ENCODE assay signal across 30 cellular contexts in genomic region chr7:72278550-72278949, GRCh38.
"Had no signal": no experiment of that assay in that cellular context is flagged by ENCODE, and none has a peak within 500 bp of the region (broad histone marks: within the 10 kb centered on the region; RNA-seq: fewer than 3 reads in every experiment).

No MANE protein-coding gene starts in this region.

- H3K27me3 ChIP-seq: ascending aorta, cardiac muscle cell, SJCRH30 had no signal

- DNase-seq: activated CD4-positive, alpha-beta T cell treated with anti-CD3 and anti-CD28 coated beads for 36 hours; activated CD4-positive, alpha-beta T cell treated with anti-CD3 and anti-CD28 coated beads, Interleukin-2, amount 10 ng/mL, durations not matched to agents 7 days and 5 days; activated CD4-positive, alpha-beta T cell treated with anti-CD3 and anti-CD28 coated beads, Interleukin-2, amount 50 U/mL, for 48 hours; activated CD8-positive, alpha-beta T cell treated with anti-CD3 and anti-CD28 coated beads, Interleukin-2, amount 10 ng/mL, durations not matched to agents 7 days and 5 days; activated gamma-delta T cell; activated naive CD4-positive, alpha-beta T cell treated with Interleukin-2 at 50 U/mL for 16 hours; activated naive CD8-positive, alpha-beta T cell treated with anti-CD3 and anti-CD28 coated beads, Interleukin-2, amount 10 ng/mL, durations not matched to agents 7 days and 5 days; activated T-cell treated with anti-CD3 and anti-CD28 coated beads, Interleukin-2, amount 50 U/mL, for 24 hours; amygdala; NCI-H1105; NCI-H1417 treated with DMSO at 0.1 percent for 48 hours; NCI-H1694; NCI-H1930; NCI-H2081 treated with DMSO at 0.1 percent for 48 hours; NCI-H226; NCI-H446 treated with DMSO at 0.1 percent for 48 hours; NCI-H524; SHP77; SJCRH30; SK-N-SH had no signal

- H3K4me1 Mint-ChIP-seq: activated CD4-positive, alpha-beta T cell treated with anti-CD3 and anti-CD28 coated beads for 36 hours; activated CD4-positive, alpha-beta T cell treated with anti-CD3 and anti-CD28 coated beads, Interleukin-2, amount 10 ng/mL, durations not matched to agents 7 days and 5 days; activated naive CD4-positive, alpha-beta T cell treated with anti-CD3 and anti-CD28 coated beads, Interleukin-2, amount 50 U/mL, for 24 hours; activated naive CD8-positive, alpha-beta T cell treated with anti-CD3 and anti-CD28 coated beads, Interleukin-2, amount 10 ng/mL, durations not matched to agents 7 days and 5 days; central memory CD8-positive, alpha-beta T cell had no signal

- H3K4me2 ChIP-seq: KMS-11, SK-N-SH had no signal

- H3K27me3 Mint-ChIP-seq: activated CD4-positive, alpha-beta T cell treated with anti-CD3 and anti-CD28 coated beads, Interleukin-2, amount 10 ng/mL, durations not matched to agents 7 days and 5 days; activated naive CD4-positive, alpha-beta T cell treated with anti-CD3 and anti-CD28 coated beads, Interleukin-2, amount 50 U/mL, for 24 hours; activated naive CD8-positive, alpha-beta T cell treated with anti-CD3 and anti-CD28 coated beads, Interleukin-2, amount 10 ng/mL, durations not matched to agents 7 days and 5 days; activated T-cell treated with anti-CD3 and anti-CD28 coated beads, Interleukin-2, amount 50 U/mL, for 24 hours; central memory CD8-positive, alpha-beta T cell had no signal

- H3K9me3 ChIP-seq: ascending aorta, SJCRH30, SK-N-SH had no signal

- ATAC-seq: activated CD4-positive, alpha-beta T cell treated with anti-CD3 and anti-CD28 coated beads for 36 hours; activated CD8-positive, alpha-beta T cell treated with anti-CD3 and anti-CD28 coated beads, Interleukin-2, amount 10 ng/mL, durations not matched to agents 7 days and 5 days; Panc1 had no signal

- H3K4me1 ChIP-seq: ascending aorta, SJCRH30 had no signal

- H3K4me3 Mint-ChIP-seq: activated CD4-positive, alpha-beta T cell treated with anti-CD3 and anti-CD28 coated beads for 36 hours; activated CD4-positive, alpha-beta T cell treated with anti-CD3 and anti-CD28 coated beads, Interleukin-2, amount 10 ng/mL, durations not matched to agents 7 days and 5 days; activated CD8-positive, alpha-beta T cell treated with anti-CD3 and anti-CD28 coated beads, Interleukin-2, amount 10 ng/mL, durations not matched to agents 7 days and 5 days; activated naive CD4-positive, alpha-beta T cell treated with anti-CD3 and anti-CD28 coated beads, Interleukin-2, amount 50 U/mL, for 24 hours; activated naive CD8-positive, alpha-beta T cell treated with anti-CD3 and anti-CD28 coated beads, Interleukin-2, amount 10 ng/mL, durations not matched to agents 7 days and 5 days; activated T-cell treated with anti-CD3 and anti-CD28 coated beads, Interleukin-2, amount 50 U/mL, for 24 hours; central memory CD8-positive, alpha-beta T cell; T-helper 1 cell treated with Interleukin-12 subunit alpha and Interleukin-12 subunit beta and Interleukin-4 antibody, amounts not matched to agents 30 μg/mL and 1 μg/mL, for 36 hours; T-helper 2 cell treated with Interferon-gamma antibody and Interleukin-4, amounts not matched to agents 5 μg/mL and 100 μg/mL, for 36 hours had no signal

- FAIRE-seq: TTC549 had no signal

- H3K27ac Mint-ChIP-seq: activated CD4-positive, alpha-beta T cell treated with anti-CD3 and anti-CD28 coated beads for 36 hours; activated CD4-positive, alpha-beta T cell treated with anti-CD3 and anti-CD28 coated beads, Interleukin-2, amount 10 ng/mL, durations not matched to agents 7 days and 5 days; activated CD8-positive, alpha-beta T cell treated with anti-CD3 and anti-CD28 coated beads, Interleukin-2, amount 10 ng/mL, durations not matched to agents 7 days and 5 days; activated naive CD4-positive, alpha-beta T cell treated with anti-CD3 and anti-CD28 coated beads, Interleukin-2, amount 50 U/mL, for 24 hours; activated naive CD8-positive, alpha-beta T cell treated with anti-CD3 and anti-CD28 coated beads, Interleukin-2, amount 10 ng/mL, durations not matched to agents 7 days and 5 days; activated T-cell treated with anti-CD3 and anti-CD28 coated beads, Interleukin-2, amount 50 U/mL, for 24 hours; activated T-helper 2 cell treated with anti-CD3 and anti-CD28 coated beads, Interferon-gamma antibody, Interleukin-2, Interleukin-4, amounts not matched to agents 10 μg/mL and 5 μg/mL and 100 μg/mL, durations not matched to agents 14 hours and 24 hours and 36 hours; T-helper 1 cell treated with Interleukin-12 subunit alpha and Interleukin-12 subunit beta and Interleukin-4 antibody, amounts not matched to agents 30 μg/mL and 1 μg/mL, for 36 hours; T-helper 2 cell treated with Interferon-gamma antibody and Interleukin-4, amounts not matched to agents 5 μg/mL and 100 μg/mL, for 36 hours had no signal

- H3K9ac ChIP-seq: KMS-11, SK-N-SH had no signal

- H3K36me3 ChIP-seq: ascending aorta, cardiac muscle cell, SJCRH30 had no signal

- H3K4me3 ChIP-seq: ascending aorta, cardiac muscle cell, SJCRH30 had no signal

- H3K36me3 Mint-ChIP-seq: activated naive CD4-positive, alpha-beta T cell treated with anti-CD3 and anti-CD28 coated beads, Interleukin-2, amount 50 U/mL, for 24 hours; activated naive CD8-positive, alpha-beta T cell treated with anti-CD3 and anti-CD28 coated beads, Interleukin-2, amount 10 ng/mL, durations not matched to agents 7 days and 5 days had no signal

- H3K27ac ChIP-seq: ascending aorta, cardiac muscle cell, KMS-11, SJCRH30 had no signal
